In genomic region chr16:31074073-31074813, GRCh38 we compare ENCODE assay signal across 8 cellular contexts. TPM values are rescaled to one million over a fixed set of nuclear protein-coding genes. Genes with fewer than 3 reads are reported as not detected.
DNase-seq lines count a peak whose midpoint lies in the region; ATAC-seq and TF ChIP-seq lines count a peak whose summit lies in the region.

Gene ZNF646 (plus strand): TSS chr16:31074422. CDS start chr16:31076325, 1,903 bp downstream.
Gene ZNF668 (minus strand): TSS chr16:31074240. CDS start chr16:31064459, 9,781 bp downstream.

- peak within 1 kb of the TSS; percentile 88 for H2AFZ ChIP-seq in osteoblast (ENCODE audit: low read length)

- H3K4me3 Mint-ChIP-seq in activated naive CD8-positive, alpha-beta T cell: peak within 1 kb of the TSS; percentile 98
- H3K4me3 Mint-ChIP-seq in glutamatergic neuron (ENCODE audit: unreplicated experiment): peak within 1 kb of the TSS; percentile 98

- H3K4me1 ChIP-seq in osteoblast (ENCODE audit: insufficient read depth, low read length) (peaks cover 22% of the 10 kb centered on the region), thymus (ENCODE audit: control insufficient read depth, insufficient read depth, low read length) (peaks cover 15% of the 10 kb centered on the region)

- TF ChIP-seq CTCF in GM10266 (IDR thresholded peaks at IDR 0.05; ENCODE audit: control insufficient read depth, insufficient read depth, low read depth, missing control alignments): no peak
- no peak for TF ChIP-seq CTCF in glutamatergic neuron (IDR thresholded peaks at IDR 0.05; ENCODE audit: partially characterized antibody, unreplicated experiment)
- TF ChIP-seq CTCF in osteoblast (IDR thresholded peaks at IDR 0.05; ENCODE audit: extremely low read depth, low read depth, low read length): no peak

- H3K9me3 ChIP-seq in osteoblast (ENCODE audit: low read depth, low read length): no peaks in the 10 kb centered on the region
- H3K9me3 ChIP-seq in thymus (ENCODE audit: control insufficient read depth): no peaks in the 10 kb centered on the region

- H3K27me3 ChIP-seq in osteoblast (ENCODE audit: insufficient read depth, low read length) (no peaks in the 10 kb centered on the region), thymus (ENCODE audit: control insufficient read depth, insufficient read depth) (no peaks in the 10 kb centered on the region)

- no peaks in the 10 kb centered on the region for H3K27me3 Mint-ChIP-seq in activated naive CD8-positive, alpha-beta T cell
- H3K27me3 Mint-ChIP-seq in glutamatergic neuron (ENCODE audit: unreplicated experiment): peaks cover 2% of the 10 kb centered on the region

- H4K20me1 ChIP-seq in osteoblast (ENCODE audit: insufficient read depth, low read length): peaks cover 5% of the 10 kb centered on the region

- peak within 1 kb of the TSS; percentile 98 for H3K4me2 ChIP-seq in osteoblast (ENCODE audit: insufficient read depth, low read length)

- H3K27ac Mint-ChIP-seq in activated naive CD8-positive, alpha-beta T cell: peak within 1 kb of the TSS; percentile 96
- peak within 1 kb of the TSS; percentile 99 for H3K27ac Mint-ChIP-seq in glutamatergic neuron (ENCODE audit: unreplicated experiment)

- H3K79me2 ChIP-seq in osteoblast (ENCODE audit: insufficient read depth, low read length): peaks cover 88% of the 10 kb centered on the region

- ATAC-seq in HG02623 (IDR thresholded peaks at IDR 0.05; ENCODE audit: unreplicated experiment): peak; percentile 59

- DNase-seq in GM10266 (ENCODE audit: extremely low spot score) (peak; percentile 98), NCI-H1105 (lab: John Stamatoyannopoulos, UW) (peak; percentile 98), SKM-1 treated with dmso at 0.1 percent for 144 hours (lab: John Stamatoyannopoulos, UW; ENCODE audit: unreplicated experiment) (peak; percentile 99), glutamatergic neuron (peak; percentile 96), osteoblast (ENCODE audit: insufficient read length, low spot score, missing footprints) (peak; percentile 100)

- WGBS in thymus: under 1% methylated on average over 48 of the region's 48 CpGs

- H3K4me3 ChIP-seq in osteoblast (ENCODE audit: insufficient read depth, low read length) (peak within 1 kb of the TSS; percentile 94), thymus (ENCODE audit: low read length) (peak within 1 kb of the TSS; percentile 100)

- H3K27ac ChIP-seq in osteoblast (ENCODE audit: low read depth, low read length): peak within 1 kb of the TSS; percentile 93
- H3K27ac ChIP-seq in thymus (ENCODE audit: low read depth): peak within 1 kb of the TSS; percentile 98

- peaks cover 29% of the 10 kb centered on the region for H3K4me1 Mint-ChIP-seq in activated naive CD8-positive, alpha-beta T cell (ENCODE audit: low read depth)
- H3K4me1 Mint-ChIP-seq in glutamatergic neuron (ENCODE audit: low read depth, unreplicated experiment): peaks cover 10% of the 10 kb centered on the region

- H3K9me3 Mint-ChIP-seq in activated naive CD8-positive, alpha-beta T cell (ENCODE audit: low read depth): no peaks in the 10 kb centered on the region
- H3K9me3 Mint-ChIP-seq in glutamatergic neuron (ENCODE audit: unreplicated experiment): peaks cover 16% of the 10 kb centered on the region

- H3K36me3 ChIP-seq in osteoblast (ENCODE audit: insufficient read depth, low read length) (peaks cover 29% of the 10 kb centered on the region), thymus (ENCODE audit: control insufficient read depth, insufficient read depth) (peaks cover 34% of the 10 kb centered on the region)

- no peaks in the 10 kb centered on the region for H3K36me3 Mint-ChIP-seq in activated naive CD8-positive, alpha-beta T cell
- H3K36me3 Mint-ChIP-seq in glutamatergic neuron (ENCODE audit: unreplicated experiment): no peaks in the 10 kb centered on the region

RNA-seq across cellular contexts. Expression of gene ZNF646, which starts in this region (rescaled TPM):
- total RNA-seq in glutamatergic neuron (ENCODE audit: unreplicated experiment) (33.1 TPM), osteoblast (15.6 and 18.5 TPM in 2 replicates)
- 8.1 TPM for polyA plus RNA-seq in thymus

RNA-seq across cellular contexts. Expression of gene ZNF668, which starts in this region (rescaled TPM):
- total RNA-seq in glutamatergic neuron (ENCODE audit: unreplicated experiment) (15.5 TPM), osteoblast (14.4 and 14.5 TPM in 2 replicates)
- polyA plus RNA-seq in thymus: 7.1 TPM

Comparison
In these comparisons a context has a peak if more than half of its experiments do, and no peak if none do; other contexts are left out.
1. Peak in every context shown above with its lines: DNase-seq, ATAC-seq, H3K4me3 ChIP-seq and H3K27ac ChIP-seq.